ENCODE assay signal across 12 cellular contexts in the genomic region with DNA sequence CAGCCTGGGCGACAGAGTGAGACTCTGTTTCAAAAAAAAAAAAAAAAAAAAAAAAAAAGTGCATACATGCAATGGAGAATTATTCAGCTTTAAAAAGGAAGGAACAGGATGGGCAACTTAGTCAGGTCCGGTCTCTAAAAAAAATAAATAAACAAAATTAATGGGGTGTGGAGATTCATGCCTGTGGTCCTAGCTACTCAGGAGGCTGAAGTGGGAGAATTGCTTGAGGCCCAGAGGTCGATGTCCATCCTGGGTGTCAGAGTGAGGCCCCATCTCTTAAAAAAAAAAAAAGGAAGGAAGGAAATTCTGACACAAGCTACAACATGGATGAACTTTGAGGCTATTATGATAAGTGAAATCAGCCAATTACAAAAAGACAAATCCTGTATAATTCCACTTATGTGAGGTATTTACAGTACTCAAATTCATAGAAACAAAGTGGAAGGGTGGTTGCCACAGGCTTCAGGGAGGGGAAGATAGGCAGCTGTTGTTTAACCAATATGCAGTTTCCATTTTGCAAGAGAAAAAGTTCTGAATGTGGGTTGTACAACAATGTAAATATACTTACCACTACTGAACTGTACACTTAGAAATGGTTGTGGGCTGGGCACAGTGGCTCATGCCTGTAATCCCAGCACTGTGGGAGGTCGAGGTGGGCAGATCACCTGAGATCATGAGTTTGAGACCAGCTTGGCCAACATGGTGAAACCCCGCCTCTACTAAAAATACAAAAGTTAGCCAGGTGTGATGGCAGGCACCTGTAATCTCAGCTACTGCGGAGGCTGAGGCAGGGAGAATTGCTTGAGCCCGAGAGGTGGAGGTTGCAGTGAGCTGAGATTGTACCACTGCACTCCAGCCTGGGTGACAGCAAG. TPM values are rescaled to one million over a fixed set of nuclear protein-coding genes. Genes with fewer than 3 reads are reported as not detected.
DNase-seq lines count a peak whose midpoint lies in the region; ATAC-seq lines count a peak whose summit lies in the region.
"Had no signal": no experiment of that assay in that cellular context is flagged by ENCODE, and none has a peak within 500 bp of the region (broad histone marks: within the 10 kb centered on the region; RNA-seq: fewer than 3 reads in every experiment).

No MANE protein-coding gene starts in this region.

- ATAC-seq in GM19463 (IDR thresholded peaks at IDR 0.05; ENCODE audit: unreplicated experiment) (peak; percentile 34), HG03159 (IDR thresholded peaks at IDR 0.05; ENCODE audit: unreplicated experiment) (peak; percentile 37), GM18519 (IDR thresholded peaks at IDR 0.05; ENCODE audit: low FRiP score, unreplicated experiment) (no peak), GM21390 (IDR thresholded peaks at IDR 0.05; ENCODE audit: unreplicated experiment) (no peak)
- ATAC-seq: GM23338 had no signal

- peak; percentile 23 for DNase-seq in ELR (ENCODE audit: low read depth)
- peak; percentile 43 to 48 for DNase-seq in dermis microvascular lymphatic vessel endothelial cell (ENCODE audit: low read depth in 2 of 2)
- DNase-seq in 8988T = no peak
- no peak for DNase-seq in DMS153 treated with DMSO at 0.1 percent for 48 hours (lab: John Stamatoyannopoulos, UW; ENCODE audit: unreplicated experiment)
- DNase-seq: NCI-H2029, ovary had no signal

RNA-seq across cellular contexts. Expression of gene APOF, which starts 12.3 kb away (rescaled TPM):
- not detected in 2 replicates for total RNA-seq in dermis microvascular lymphatic vessel endothelial cell
- total RNA-seq: GM23338, ovary, thoracic aorta had no signal

RNA-seq across cellular contexts. Expression of gene STAT2, which starts 15.1 kb away (rescaled TPM):
- total RNA-seq in dermis microvascular lymphatic vessel endothelial cell = 44.3 and 63.1 TPM in 2 replicates

RNA-seq across cellular contexts. Expression of gene IL23A, which starts 36.3 kb away (rescaled TPM):
- 0.13 TPM in 1 of 2 replicates, not detected in the other for total RNA-seq in dermis microvascular lymphatic vessel endothelial cell
- total RNA-seq: thoracic aorta had no signal

RNA-seq across cellular contexts. Expression of gene PAN2, which starts 41.2 kb away (rescaled TPM):
- 6.7 and 9.6 TPM in 2 replicates for total RNA-seq in dermis microvascular lymphatic vessel endothelial cell

RNA-seq across cellular contexts. Expression of gene CNPY2, which starts 59.2 kb away (rescaled TPM):
- 61.0 and 73.5 TPM in 2 replicates for total RNA-seq in dermis microvascular lymphatic vessel endothelial cell

Comparison
In these comparisons a context has a peak if more than half of its experiments do, and no peak if none do; other contexts are left out.
1. DNase-seq: peak in ELR (single experiment) and dermis microvascular lymphatic vessel endothelial cell (2 of 2); none in 8988T (single experiment) and DMS153 treated with DMSO at 0.1 percent for 48 hours (single experiment).
2. ATAC-seq: peak in GM19463 (single experiment) and HG03159 (single experiment); none in GM18519 (single experiment) and GM21390 (single experiment).